In the genomic region with DNA sequence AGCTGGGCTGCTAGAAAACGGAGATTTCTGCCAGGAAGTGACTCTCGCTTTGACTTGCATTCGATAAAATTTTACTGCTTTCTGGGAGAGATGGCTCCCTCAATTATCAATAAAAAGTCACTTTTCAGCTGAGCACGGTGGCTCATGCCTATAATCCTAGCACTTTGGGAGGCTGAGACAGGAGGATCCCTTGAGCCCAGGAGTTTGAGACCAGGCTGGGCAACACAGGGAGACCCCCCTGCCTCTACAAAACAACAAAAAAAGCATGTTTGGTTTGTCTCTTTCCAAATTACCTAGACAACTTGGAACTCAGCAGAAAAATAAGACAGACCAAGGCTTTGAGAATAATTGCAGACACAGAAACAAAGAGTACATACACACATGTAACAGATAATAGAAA, we compare ENCODE assay signal across 11 cellular contexts. TPM values are rescaled to one million over a fixed set of nuclear protein-coding genes. Genes with fewer than 3 reads are reported as not detected.
DNase-seq lines count a peak whose midpoint lies in the region; ATAC-seq, FAIRE-seq and TF ChIP-seq lines count a peak whose summit lies in the region.
"Had no signal": no experiment of that assay in that cellular context is flagged by ENCODE, and none has a peak within 500 bp of the region (broad histone marks: within the 10 kb centered on the region; RNA-seq: fewer than 3 reads in every experiment).

No MANE protein-coding gene starts in this region.

- H3K9me1 ChIP-seq in K562 (ENCODE audit: control insufficient read depth, insufficient read depth, low read length) = no peaks in the 10 kb centered on the region

- no peaks in the 10 kb centered on the region for H3K27me3 Mint-ChIP-seq in activated T-cell treated with anti-CD3 and anti-CD28 coated beads, Interleukin-2, amount 50 U/mL, for 4 hours (ENCODE audit: low read depth)

- no peak for TF ChIP-seq EP300 in K562 (IDR thresholded peaks at IDR 0.05; ENCODE audit: low read length)

- no peak overlapping the region for H3K4me2 ChIP-seq in K562 (ENCODE audit: insufficient read depth, low read length)

- H4K20me1 ChIP-seq in K562 (replicated peaks; ENCODE audit: control insufficient read depth, insufficient read depth, low read length) = no peaks in the 10 kb centered on the region

- no peaks in the 10 kb centered on the region for H3K9me3 Mint-ChIP-seq in activated T-cell treated with anti-CD3 and anti-CD28 coated beads, Interleukin-2, amount 50 U/mL, for 4 hours

- CTCF ChIA-PET in K562 (lab: Yijun Ruan, JAX; ENCODE audit: low intra/inter-chr PET ratio) = no interaction called here

- H3K27ac ChIP-seq in HUES48 (ENCODE audit: low read depth, low read length) (peak overlapping the region; percentile 95), K562 (ENCODE audit: extremely low read depth, low read depth, low read length) (peak overlapping the region; percentile 29; the same call in 1 of the 3 replicates), iPS-18a (ENCODE audit: low read length) (peak overlapping the region; percentile 88)

- TF ChIP-seq RAD21 in K562 (CRISPR knock-in tag; conservative IDR thresholded peaks at IDR 0.05 in 1 of 2, IDR thresholded peaks at IDR 0.05 in 1 of 2) = no peak

- intact Hi-C loops in K562 (cut with micrococcal nuclease) = no loop called here
- intact Hi-C loops in mucosa of descending colon (cut with DNase I, micrococcal nuclease) = no loop called here

- H3K4me1 Mint-ChIP-seq in activated T-cell treated with anti-CD3 and anti-CD28 coated beads, Interleukin-2, amount 50 U/mL, for 4 hours (ENCODE audit: low read depth) = no peaks in the 10 kb centered on the region

- no peak overlapping the region for H3K4me3 Mint-ChIP-seq in activated T-cell treated with anti-CD3 and anti-CD28 coated beads, Interleukin-2, amount 50 U/mL, for 4 hours

- no peaks in the 10 kb centered on the region for H3K27me3 ChIP-seq in HUES48 (ENCODE audit: control insufficient read depth, insufficient read depth, low read length)
- no peaks in the 10 kb centered on the region for H3K27me3 ChIP-seq in K562 (ENCODE audit: control insufficient read depth in 2 of 2, insufficient read depth in 2 of 2, low read length in 2 of 2)
- no peaks in the 10 kb centered on the region for H3K27me3 ChIP-seq in iPS-18a (ENCODE audit: control insufficient read depth, insufficient read depth, low read length)

- no peak for TF ChIP-seq CTCF in K562 (IDR thresholded peaks at IDR 0.05 in 2 of 3, conservative IDR thresholded peaks at IDR 0.05 in 1 of 3; ENCODE audit: insufficient read depth in 2 of 3, low read depth in 1 of 3, low read length in 3 of 3)
- no peak for TF ChIP-seq CTCF in mucosa of descending colon (IDR thresholded peaks at IDR 0.05)

- no TSS peak for BruUV-seq in K562 (replicated peaks; lab: Mats Ljungman, UMichigan)

- H3K79me2 ChIP-seq in K562 (ENCODE audit: control insufficient read depth, insufficient read depth, low read length) = no peaks in the 10 kb centered on the region

- in situ Hi-C loops in K562 (cut with MboI) = no loop called here

- 57% methylated on average over 4 of the region's 4 CpGs for WGBS in K562 (ENCODE audit: insufficient coverage, low coverage, missing lambda C conversion rate)

- no peak overlapping the region for H2AFZ ChIP-seq in K562 (ENCODE audit: low read depth, low read length)

- DNase-seq in K562 (ENCODE audit: extremely low read depth in 1 of 4, low spot score in 3 of 4) = no peak
- no peak for DNase-seq in mucosa of descending colon
- no peak for DNase-seq in activated T-cell treated with anti-CD3 and anti-CD28 coated beads, Interleukin-2, amount 50 U/mL, for 4 hours
- no peak for DNase-seq in DMS79 treated with DMSO at 0.1 percent for 48 hours (lab: John Stamatoyannopoulos, UW)
- DNase-seq: DMS53, KBM-7 had no signal

- H3K9me3 ChIP-seq in HUES48 (ENCODE audit: control insufficient read depth, insufficient read depth, low read length) = no peaks in the 10 kb centered on the region
- H3K9me3 ChIP-seq in K562 (replicated peaks; ENCODE audit: control insufficient read depth, insufficient read depth, low read depth, low read length) = no peaks in the 10 kb centered on the region
- H3K9me3 ChIP-seq in iPS-18a (ENCODE audit: control insufficient read depth, low read depth, low read length) = no peaks in the 10 kb centered on the region
- no peaks in the 10 kb centered on the region for H3K9me3 ChIP-seq in mucosa of descending colon

- peaks cover 16% of the 10 kb centered on the region for H3K4me1 ChIP-seq in HUES48 (ENCODE audit: control insufficient read depth, insufficient read depth, low read length)
- H3K4me1 ChIP-seq in K562 (replicated peaks in 1 of 2; ENCODE audit: control insufficient read depth in 2 of 2, insufficient read depth in 2 of 2, low read length in 2 of 2) = peaks cover 2 to 6% of the 10 kb centered on the region in 2 experiments; a peak in 4 of 5 replicates
- H3K4me1 ChIP-seq in iPS-18a (ENCODE audit: control insufficient read depth, low read depth, low read length) = peaks cover 14% of the 10 kb centered on the region
- H3K4me1 ChIP-seq in mucosa of descending colon (ENCODE audit: low read depth) = no peaks in the 10 kb centered on the region

- POLR2A ChIA-PET in K562 (lab: Yijun Ruan, JAX) = interaction anchor here (0.9 kb wide), 1 partner anchor 14 kb away, joined by 3 read pairs; no protein-coding TSS in a partner anchor

- no peak overlapping the region for H3K4me3 ChIP-seq in HUES48 (ENCODE audit: low read depth, low read length)
- no peak overlapping the region for H3K4me3 ChIP-seq in K562
- H3K4me3 ChIP-seq in iPS-18a (ENCODE audit: low read length) = peak overlapping the region; percentile 14
- H3K4me3 ChIP-seq in mucosa of descending colon = no peak overlapping the region
- H3K4me3 ChIP-seq: GM12878 had no signal

- H3K36me3 ChIP-seq in HUES48 (ENCODE audit: control insufficient read depth, insufficient read depth, low read length) (peaks cover 21% of the 10 kb centered on the region), K562 (ENCODE audit: control insufficient read depth, insufficient read depth, low read length) (peaks cover 12% of the 10 kb centered on the region; the same call in 2 of the 3 replicates), iPS-18a (ENCODE audit: control insufficient read depth, low read depth, low read length) (peaks cover 6% of the 10 kb centered on the region), mucosa of descending colon (ENCODE audit: low read depth) (peaks cover 5% of the 10 kb centered on the region)

- no peak for TF ChIP-seq POLR2A in K562 (conservative IDR thresholded peaks at IDR 0.05)

- peak overlapping the region; percentile 71; the same call in 1 of the 2 replicates for H3K9ac ChIP-seq in HUES48 (ENCODE audit: low read depth, low read length)
- H3K9ac ChIP-seq in K562 (ENCODE audit: insufficient read depth in 1 of 2, low read depth in 2 of 2, low read length in 2 of 2) = no peak overlapping the region
- peak overlapping the region; percentile 58 for H3K9ac ChIP-seq in iPS-18a (ENCODE audit: low read length)

- ATAC-seq in K562 (no peak), mucosa of descending colon (no peak)
- ATAC-seq in activated T-cell treated with anti-CD3 and anti-CD28 coated beads, Interleukin-2, amount 50 U/mL, for 4 hours = no peak
- ATAC-seq: GM12878 had no signal

- no peak for FAIRE-seq in K562 (lab: Jason Lieb, UNC)
- FAIRE-seq: GM12878, GM18507, H54 had no signal

- peaks cover 10% of the 10 kb centered on the region for H3K36me3 Mint-ChIP-seq in activated T-cell treated with anti-CD3 and anti-CD28 coated beads, Interleukin-2, amount 50 U/mL, for 4 hours (ENCODE audit: insufficient read depth)

RNA-seq across cellular contexts. Expression of gene ENSA, which starts 12.9 kb away (rescaled TPM):
- total RNA-seq in K562 (2011; cell fraction: chromatin; rRNA removed; ENCODE audit: low replicate concordance) = 86.7 and 153 TPM in 2 replicates
- 54.7 and 57.9 TPM in 2 replicates for total RNA-seq in K562 (2011; cell fraction: nucleolus; rRNA removed)
- total RNA-seq in K562 (2011; cell fraction: nucleoplasm; rRNA removed) = 124 and 201 TPM in 2 replicates
- total RNA-seq in K562 (2014; rRNA removed) (147 and 163 TPM in 2 replicates), K562 (2014; rRNA removed; fragmentation: Illumina TruSeq; extraction: Trizol) (196 and 198 TPM in 2 replicates), K562 (2015; rRNA removed; fragmentation: Illumina TruSeq; extraction: Trizol) (183 and 188 TPM in 2 replicates), K562 (2021) (203 and 219 TPM in 2 replicates), mucosa of descending colon (100 to 1,000 TPM; 174 to 213 (median 194) TPM)
- polyA plus RNA-seq in K562 (2011; rRNA removed) (133 and 156 TPM in 2 replicates), K562 (2014; fragmentation: Illumina TruSeq; extraction: Trizol) (565 and 605 TPM in 2 replicates), K562 (2014; fragmentation: Nextera tagmentation; extraction: Ambion mirVana) (10 to 100 TPM; 68.1 to 93.9 TPM), K562 (2014; rRNA removed) (197 and 354 TPM in 2 replicates)
- 116 and 118 TPM in 2 replicates for polyA plus RNA-seq in K562 (2011; cell fraction: cytosol; rRNA removed)
- 47.5 and 50.4 TPM in 2 replicates for polyA plus RNA-seq in K562 (2011; cell fraction: nucleus; rRNA removed)
- polyA plus RNA-seq in K562 (2012) = 174 and 197 TPM in 2 replicates
- polyA minus RNA-seq in K562 (2011; rRNA and poly(A)+ RNA removed) = 60.6 and 80.0 TPM in 2 replicates
- 32.9 and 35.0 TPM in 2 replicates for polyA minus RNA-seq in K562 (2011; cell fraction: cytosol; rRNA and poly(A)+ RNA removed)
- 22.9 and 51.1 TPM in 2 replicates for polyA minus RNA-seq in K562 (2011; cell fraction: nucleus; rRNA and poly(A)+ RNA removed)
- total RNA-seq in activated T-cell treated with anti-CD3 and anti-CD28 coated beads, Interleukin-2, amount 50 U/mL, for 4 hours = 100 to 1,000 TPM; 221 to 224 (median 223) TPM

RNA-seq across cellular contexts. Expression of gene GOLPH3L, which starts 54.7 kb away (rescaled TPM):
- total RNA-seq in K562 (2011; cell fraction: chromatin; rRNA removed; ENCODE audit: low replicate concordance) = 15.8 and 40.1 TPM in 2 replicates
- total RNA-seq in K562 (2011; cell fraction: nucleolus; rRNA removed) = 11.8 and 12.5 TPM in 2 replicates
- 16.7 and 23.1 TPM in 2 replicates for total RNA-seq in K562 (2011; cell fraction: nucleoplasm; rRNA removed)
- total RNA-seq in K562 (2014; rRNA removed) (8.1 and 8.8 TPM in 2 replicates), K562 (2014; rRNA removed; fragmentation: Illumina TruSeq; extraction: Trizol) (25.3 and 30.3 TPM in 2 replicates), K562 (2015; rRNA removed; fragmentation: Illumina TruSeq; extraction: Trizol) (19.4 and 21.2 TPM in 2 replicates), K562 (2021) (21.3 and 21.4 TPM in 2 replicates), mucosa of descending colon (100 to 1,000 TPM in 1 of 3 donors, 10 to 100 TPM in 2; 62.8 to 105 (median 69.4) TPM)
- polyA plus RNA-seq in K562 (2011; rRNA removed) (37.5 and 42.1 TPM in 2 replicates), K562 (2014; fragmentation: Illumina TruSeq; extraction: Trizol) (26.8 and 29.7 TPM in 2 replicates), K562 (2014; fragmentation: Nextera tagmentation; extraction: Ambion mirVana) (10 to 100 TPM; 16.8 to 21.9 TPM), K562 (2014; rRNA removed) (18.6 and 21.6 TPM in 2 replicates)
- 11.7 and 20.0 TPM in 2 replicates for polyA plus RNA-seq in K562 (2011; cell fraction: cytosol; rRNA removed)
- 7.3 and 9.5 TPM in 2 replicates for polyA plus RNA-seq in K562 (2011; cell fraction: nucleus; rRNA removed)
- 26.5 and 34.6 TPM in 2 replicates for polyA plus RNA-seq in K562 (2012)
- polyA minus RNA-seq in K562 (2011; rRNA and poly(A)+ RNA removed) = 69.1 and 75.4 TPM in 2 replicates
- polyA minus RNA-seq in K562 (2011; cell fraction: cytosol; rRNA and poly(A)+ RNA removed) = 23.8 and 27.6 TPM in 2 replicates
- 6.1 and 16.4 TPM in 2 replicates for polyA minus RNA-seq in K562 (2011; cell fraction: nucleus; rRNA and poly(A)+ RNA removed)
- 10 to 100 TPM; 11.2 to 11.9 (median 11.5) TPM for total RNA-seq in activated T-cell treated with anti-CD3 and anti-CD28 coated beads, Interleukin-2, amount 50 U/mL, for 4 hours

Comparison
In these comparisons a context has a peak if more than half of its experiments do, and no peak if none do; other contexts are left out.
1. H3K27ac ChIP-seq: peak in every context shown above with its lines; median percentile 95 in HUES48; 88 in iPS-18a; 29 in K562.
2. H3K9ac ChIP-seq: peak in HUES48 (single experiment) and iPS-18a (single experiment); none in K562 (0 of 2).